In the genomic region with DNA sequence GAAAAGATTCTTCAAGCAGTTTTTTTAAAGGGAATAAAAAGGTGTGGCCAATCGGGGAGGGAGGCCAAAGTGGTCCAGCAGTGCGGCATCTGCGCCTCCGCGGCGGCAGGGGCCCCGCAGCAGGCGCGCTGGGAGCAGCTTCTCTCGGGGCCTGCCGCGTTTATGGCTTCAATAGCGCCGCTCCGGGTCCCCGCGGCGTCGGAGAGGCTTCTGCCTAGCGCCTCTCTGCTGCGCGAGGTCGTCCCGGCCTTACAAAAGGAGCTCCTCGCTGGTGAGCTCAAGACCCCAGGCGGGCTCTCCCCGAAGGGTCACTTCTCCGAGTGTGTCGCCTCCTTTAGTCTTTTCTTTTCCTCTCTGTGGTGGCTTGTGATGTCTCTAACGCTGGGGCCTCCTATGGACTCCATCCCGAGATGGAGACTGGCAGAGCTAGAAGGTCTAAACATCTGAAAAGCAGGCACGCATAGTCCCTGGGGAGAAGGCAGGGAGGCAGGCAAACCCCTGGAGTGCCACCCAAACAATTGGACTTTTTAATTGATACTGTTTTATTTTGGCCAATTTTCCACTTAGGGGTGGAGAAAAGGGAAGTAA, we compare ENCODE assay signal across 9 cellular contexts.
A peak's percentile ranks its signal among the peaks of the same experiment; 100 is the strongest.
DNase-seq lines count a peak whose midpoint lies in the region; ATAC-seq and TF ChIP-seq lines count a peak whose summit lies in the region.
"Had no signal": no experiment of that assay in that cellular context is flagged by ENCODE, and none has a peak within 500 bp of the region (broad histone marks: within the 10 kb centered on the region; RNA-seq: fewer than 3 reads in every experiment).

No MANE protein-coding gene starts in this region.

- DNase-seq in CD14-positive monocyte (ENCODE audit: low spot score) (no peak), NCI-H69 (lab: John Stamatoyannopoulos, UW) (peak; percentile 72), fibroblast of pulmonary artery (ENCODE audit: low read depth) (no peak), upper lobe of right lung (no peak)
- DNase-seq: NCI-H1694 had no signal

- peak overlapping the region; percentile 43 for H2AFZ ChIP-seq in neuron (ENCODE audit: low read depth, low read length)

- H3K4me1 ChIP-seq in neuron (ENCODE audit: insufficient read depth, low read length) (peaks cover 9% of the 10 kb centered on the region), upper lobe of right lung (no peaks in the 10 kb centered on the region)

- TF ChIP-seq CTCF in CD14-positive monocyte (IDR thresholded peaks at IDR 0.05) (no peak), fibroblast of pulmonary artery (IDR thresholded peaks at IDR 0.05; ENCODE audit: low read length, missing control alignments) (no peak), upper lobe of right lung (IDR thresholded peaks at IDR 0.05) (no peak)

- H3K4me1 Mint-ChIP-seq in CD14-positive monocyte: peaks cover 11% of the 10 kb centered on the region

- H3K4me3 Mint-ChIP-seq in CD14-positive monocyte: peak overlapping the region; percentile 73 to 87

- H3K9me3 Mint-ChIP-seq in CD14-positive monocyte: peaks cover 0 to 2% (median 0%) of the 10 kb centered on the region in 7 donors

- ATAC-seq in HG02885 (IDR thresholded peaks at IDR 0.05; ENCODE audit: poor library complexity, unreplicated experiment) (no peak), GM19023 (IDR thresholded peaks at IDR 0.05; ENCODE audit: unreplicated experiment) (no peak), GM18861 (IDR thresholded peaks at IDR 0.05; ENCODE audit: unreplicated experiment) (no peak), upper lobe of right lung (no peak)

- no peaks in the 10 kb centered on the region for H3K27me3 ChIP-seq in neuron (ENCODE audit: insufficient read depth, low read length)
- no peaks in the 10 kb centered on the region for H3K27me3 ChIP-seq in upper lobe of right lung

- H3K9me3 ChIP-seq in neuron (ENCODE audit: low read length) (peaks cover 3% of the 10 kb centered on the region), upper lobe of right lung (no peaks in the 10 kb centered on the region)

- H3K36me3 ChIP-seq in neuron (ENCODE audit: insufficient read depth, low read length) (no peaks in the 10 kb centered on the region), upper lobe of right lung (no peaks in the 10 kb centered on the region)

- H3K27ac Mint-ChIP-seq in CD14-positive monocyte: no peak overlapping the region

- H3K27ac ChIP-seq in upper lobe of right lung: no peak overlapping the region

- H3K36me3 Mint-ChIP-seq in CD14-positive monocyte: no peaks in the 10 kb centered on the region

- intact Hi-C loops in CD14-positive monocyte (cut with micrococcal nuclease) (loop anchor here in 1 of 2 donors (10.0 kb wide), 1 partner anchor 67 kb away; no protein-coding TSS in a partner anchor), upper lobe of right lung (cut with DNase I) (no loop called here)

- H3K27me3 Mint-ChIP-seq in CD14-positive monocyte (ENCODE audit: low read depth in 3 of 3): peaks cover 14 to 24% (median 18%) of the 10 kb centered on the region in 3 donors

- peak overlapping the region; percentile 17 for H3K4me3 ChIP-seq in fibroblast of pulmonary artery (replicated peaks; ENCODE audit: low read depth, low read length)
- peak overlapping the region; percentile 46 for H3K4me3 ChIP-seq in neuron (ENCODE audit: low read length)
- H3K4me3 ChIP-seq in upper lobe of right lung: no peak overlapping the region
